ENCODE assay signal across 1 cellular context in genomic region chr5:176409765-176410164, GRCh38.
TF ChIP-seq lines count a peak whose summit lies in the region.

No MANE protein-coding gene starts in this region.

TF ChIP-seq in HepG2, 621 proteins besides CTCF, POLR2A, EP300 and RAD21:
- TF ChIP-seq DMTF1 (CRISPR knock-in tag; IDR thresholded peaks at IDR 0.05), result no peak
- TF ChIP-seq ZNF839 (CRISPR knock-in tag; IDR thresholded peaks at IDR 0.05; ENCODE audit: borderline replicate concordance), result no peak
- no peak for TF ChIP-seq ESRRA (CRISPR knock-in tag; IDR thresholded peaks at IDR 0.05; ENCODE audit: low read depth)
- no peak for TF ChIP-seq SMYD3 (CRISPR knock-in tag; IDR thresholded peaks at IDR 0.05)
- TF ChIP-seq, protein P1, sequence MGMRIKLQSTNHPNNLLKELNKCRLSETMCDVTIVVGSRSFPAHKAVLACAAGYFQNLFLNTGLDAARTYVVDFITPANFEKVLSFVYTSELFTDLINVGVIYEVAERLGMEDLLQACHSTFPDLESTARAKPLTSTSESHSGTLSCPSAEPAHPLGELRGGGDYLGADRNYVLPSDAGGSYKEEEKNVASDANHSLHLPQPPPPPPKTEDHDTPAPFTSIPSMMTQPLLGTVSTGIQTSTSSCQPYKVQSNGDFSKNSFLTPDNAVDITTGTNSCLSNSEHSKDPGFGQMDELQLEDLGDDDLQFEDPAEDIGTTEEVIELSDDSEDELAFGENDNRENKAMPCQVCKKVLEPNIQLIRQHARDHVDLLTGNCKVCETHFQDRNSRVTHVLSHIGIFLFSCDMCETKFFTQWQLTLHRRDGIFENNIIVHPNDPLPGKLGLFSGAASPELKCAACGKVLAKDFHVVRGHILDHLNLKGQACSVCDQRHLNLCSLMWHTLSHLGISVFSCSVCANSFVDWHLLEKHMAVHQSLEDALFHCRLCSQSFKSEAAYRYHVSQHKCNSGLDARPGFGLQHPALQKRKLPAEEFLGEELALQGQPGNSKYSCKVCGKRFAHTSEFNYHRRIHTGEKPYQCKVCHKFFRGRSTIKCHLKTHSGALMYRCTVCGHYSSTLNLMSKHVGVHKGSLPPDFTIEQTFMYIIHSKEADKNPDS (CRISPR knock-in tag; IDR thresholded peaks at IDR 0.05), result no peak
- TF ChIP-seq, protein P2, sequence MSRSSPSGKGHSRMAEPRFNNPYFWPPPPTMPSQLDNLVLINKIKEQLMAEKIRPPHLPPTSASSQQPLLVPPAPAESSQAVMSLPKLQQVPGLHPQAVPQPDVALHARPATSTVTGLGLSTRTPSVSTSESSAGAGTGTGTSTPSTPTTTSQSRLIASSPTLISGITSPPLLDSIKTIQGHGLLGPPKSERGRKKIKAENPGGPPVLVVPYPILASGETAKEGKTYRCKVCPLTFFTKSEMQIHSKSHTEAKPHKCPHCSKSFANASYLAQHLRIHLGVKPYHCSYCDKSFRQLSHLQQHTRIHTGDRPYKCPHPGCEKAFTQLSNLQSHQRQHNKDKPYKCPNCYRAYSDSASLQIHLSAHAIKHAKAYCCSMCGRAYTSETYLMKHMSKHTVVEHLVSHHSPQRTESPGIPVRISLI (CRISPR knock-in tag; IDR thresholded peaks at IDR 0.05; ENCODE audit: borderline replicate concordance), result no peak
- no peak for TF ChIP-seq JUNB (CRISPR knock-in tag; IDR thresholded peaks at IDR 0.05; ENCODE audit: borderline replicate concordance)
- TF ChIP-seq TGIF2 (CRISPR knock-in tag; IDR thresholded peaks at IDR 0.05), result no peak
- TF ChIP-seq SOX13 (IDR thresholded peaks at IDR 0.05), result no peak
- no peak for TF ChIP-seq SOX13 (CRISPR knock-in tag; conservative IDR thresholded peaks at IDR 0.05 in 1 of 2, IDR thresholded peaks at IDR 0.05 in 1 of 2)
- no peak for TF ChIP-seq MXI1 (IDR thresholded peaks at IDR 0.05; ENCODE audit: borderline replicate concordance, low read depth, low read length)
- TF ChIP-seq, protein P3, sequence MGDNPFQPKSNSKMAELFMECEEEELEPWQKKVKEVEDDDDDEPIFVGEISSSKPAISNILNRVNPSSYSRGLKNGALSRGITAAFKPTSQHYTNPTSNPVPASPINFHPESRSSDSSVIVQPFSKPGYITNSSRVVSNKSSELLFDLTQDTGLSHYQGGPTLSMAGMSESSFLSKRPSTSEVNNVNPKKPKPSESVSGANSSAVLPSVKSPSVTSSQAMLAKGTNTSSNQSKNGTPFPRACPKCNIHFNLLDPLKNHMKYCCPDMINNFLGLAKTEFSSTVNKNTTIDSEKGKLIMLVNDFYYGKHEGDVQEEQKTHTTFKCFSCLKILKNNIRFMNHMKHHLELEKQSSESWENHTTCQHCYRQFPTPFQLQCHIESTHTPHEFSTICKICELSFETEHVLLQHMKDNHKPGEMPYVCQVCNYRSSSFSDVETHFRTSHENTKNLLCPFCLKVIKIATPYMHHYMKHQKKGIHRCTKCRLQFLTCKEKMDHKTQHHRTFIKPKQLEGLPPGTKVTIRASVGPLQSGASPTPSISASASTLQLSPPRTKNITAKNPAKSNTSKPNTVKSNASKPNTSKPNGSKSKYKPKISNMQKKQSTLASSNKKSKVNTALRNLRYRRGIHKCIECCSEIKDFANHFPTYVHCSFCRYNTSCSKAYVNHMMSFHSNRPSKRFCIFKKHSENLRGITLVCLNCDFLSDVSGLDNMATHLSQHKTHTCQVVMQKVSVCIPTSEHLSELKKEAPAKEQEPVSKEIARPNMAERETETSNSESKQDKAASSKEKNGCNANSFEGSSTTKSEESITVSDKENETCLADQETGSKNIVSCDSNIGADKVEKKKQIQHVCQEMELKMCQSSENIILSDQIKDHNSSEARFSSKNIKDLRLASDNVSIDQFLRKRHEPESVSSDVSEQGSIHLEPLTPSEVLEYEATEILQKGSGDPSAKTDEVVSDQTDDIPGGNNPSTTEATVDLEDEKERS (CRISPR knock-in tag; IDR thresholded peaks at IDR 0.05), result no peak
- no peak for TF ChIP-seq HNF1A (IDR thresholded peaks at IDR 0.05; ENCODE audit: low read depth)
- no peak for TF ChIP-seq HNF1A (CRISPR knock-in tag; IDR thresholded peaks at IDR 0.05; ENCODE audit: borderline replicate concordance)
- TF ChIP-seq RXRA (CRISPR knock-in tag; IDR thresholded peaks at IDR 0.05), result no peak
- TF ChIP-seq ZNF3 (CRISPR knock-in tag; IDR thresholded peaks at IDR 0.05), result no peak
- TF ChIP-seq STAT5B (CRISPR knock-in tag; IDR thresholded peaks at IDR 0.05), result no peak
- no peak for TF ChIP-seq NFYC (CRISPR knock-in tag; IDR thresholded peaks at IDR 0.05)
- no peak for TF ChIP-seq ZNF138 (CRISPR knock-in tag; IDR thresholded peaks at IDR 0.05; ENCODE audit: low read depth)
